8 cellular contexts compared by ENCODE assay signal in the genomic region with DNA sequence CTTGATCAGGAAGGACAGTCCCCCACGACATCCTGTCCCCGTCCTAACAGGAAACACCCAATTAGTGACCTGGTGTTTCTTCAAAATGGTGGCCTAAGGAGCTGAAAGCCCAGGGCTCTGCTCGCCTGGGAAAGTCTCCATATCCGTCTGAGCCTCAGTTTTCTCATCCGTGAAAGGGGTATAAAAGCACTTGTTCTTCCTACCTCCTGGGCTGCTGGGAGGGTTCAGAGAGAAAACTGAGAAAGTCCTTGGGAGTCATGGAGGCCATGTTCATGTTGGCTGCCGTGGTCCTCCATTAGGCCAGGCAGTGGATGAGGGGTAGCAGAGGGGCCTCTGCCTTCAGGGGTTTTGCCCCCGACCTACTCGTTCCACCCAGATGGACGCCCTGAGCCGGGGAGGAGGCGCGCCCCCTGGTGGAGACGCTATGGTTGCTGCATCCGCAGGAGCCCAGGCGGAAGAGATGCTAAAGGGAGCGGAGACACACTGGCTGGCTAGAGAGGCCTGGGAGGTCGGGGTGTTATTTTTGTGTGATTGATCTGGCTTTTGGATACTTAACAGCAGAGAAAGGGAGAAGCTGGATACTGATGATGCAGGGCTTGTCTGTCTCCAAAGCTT.
DNase-seq lines count a peak whose midpoint lies in the region; ATAC-seq and TF ChIP-seq lines count a peak whose summit lies in the region.

No MANE protein-coding gene starts in this region.

- no peak for ATAC-seq in HG02588 (IDR thresholded peaks at IDR 0.05; ENCODE audit: unreplicated experiment)

- no peaks in the 10 kb centered on the region for H3K27me3 Mint-ChIP-seq in activated naive CD8-positive, alpha-beta T cell treated with anti-CD3 and anti-CD28 coated beads for 36 hours

- H3K4me1 Mint-ChIP-seq in activated naive CD8-positive, alpha-beta T cell treated with anti-CD3 and anti-CD28 coated beads for 36 hours = peaks cover 16% of the 10 kb centered on the region

- H3K27ac Mint-ChIP-seq in activated naive CD8-positive, alpha-beta T cell treated with anti-CD3 and anti-CD28 coated beads for 36 hours = no peak overlapping the region

- peak; percentile 63 for TF ChIP-seq CTCF in kidney epithelial cell (IDR thresholded peaks at IDR 0.05; ENCODE audit: insufficient read depth, low read length, poor library complexity, severe bottlenecking)

- H3K4me3 Mint-ChIP-seq in activated naive CD8-positive, alpha-beta T cell treated with anti-CD3 and anti-CD28 coated beads for 36 hours = no peak overlapping the region

- peak; percentile 41 for DNase-seq in EL
- DNase-seq in RPMI8226 = peak; percentile 40
- peak; percentile 64 for DNase-seq in activated naive CD8-positive, alpha-beta T cell treated with anti-CD3 and anti-CD28 coated beads for 36 hours
- DNase-seq in kidney epithelial cell (ENCODE audit: low read depth) = no peak
- DNase-seq in stimulated activated CD8-positive, alpha-beta memory T cell treated with anti-CD3 and anti-CD28 coated beads, Interleukin-2, amount 100 ng/mL, for 48 hours (ENCODE audit: low read depth in 2 of 2) = peak; percentile 42 to 43
- no peak for DNase-seq in DMS153 treated with DMSO at 0.1 percent for 48 hours (lab: John Stamatoyannopoulos, UW; ENCODE audit: unreplicated experiment)
- DNase-seq in NCI-H510A treated with DMSO at 0.1 percent for 48 hours (lab: John Stamatoyannopoulos, UW) = no peak

- no peaks in the 10 kb centered on the region for H3K36me3 Mint-ChIP-seq in activated naive CD8-positive, alpha-beta T cell treated with anti-CD3 and anti-CD28 coated beads for 36 hours

- no peaks in the 10 kb centered on the region for H3K27me3 ChIP-seq in kidney epithelial cell (ENCODE audit: control insufficient read depth, insufficient read depth, low read length)

- no peaks in the 10 kb centered on the region for H3K9me3 Mint-ChIP-seq in activated naive CD8-positive, alpha-beta T cell treated with anti-CD3 and anti-CD28 coated beads for 36 hours

- no peak overlapping the region for H3K4me3 ChIP-seq in kidney epithelial cell (ENCODE audit: low read depth, low read length)

- no peaks in the 10 kb centered on the region for H3K36me3 ChIP-seq in kidney epithelial cell (ENCODE audit: control insufficient read depth, insufficient read depth, low read length)

Comparison
In these comparisons a context has a peak if more than half of its experiments do, and no peak if none do; other contexts are left out.
1. DNase-seq: peak in EL (single experiment), RPMI8226 (single experiment), activated naive CD8-positive, alpha-beta T cell treated with anti-CD3 and anti-CD28 coated beads for 36 hours (single experiment) and stimulated activated CD8-positive, alpha-beta memory T cell treated with anti-CD3 and anti-CD28 coated beads, Interleukin-2, amount 100 ng/mL, for 48 hours (2 of 2); none in kidney epithelial cell (single experiment), DMS153 treated with DMSO at 0.1 percent for 48 hours (single experiment) and NCI-H510A treated with DMSO at 0.1 percent for 48 hours (single experiment).